In genomic region chr13:39557285-39557955, GRCh38 we compare ENCODE assay signal across 23 cellular contexts. TPM values are rescaled to one million over a fixed set of nuclear protein-coding genes. Genes with fewer than 3 reads are reported as not detected.
"Had no signal": no experiment of that assay in that cellular context is flagged by ENCODE, and none has a peak within 500 bp of the region (broad histone marks: within the 10 kb centered on the region; RNA-seq: fewer than 3 reads in every experiment).

No MANE protein-coding gene starts in this region.

- H3K4me3 ChIP-seq: body of pancreas, colonic mucosa, right atrium auricular region, tibial nerve had no signal

- H3K27me3 ChIP-seq: body of pancreas, colonic mucosa, right atrium auricular region, tibial nerve had no signal

- DNase-seq: activated CD4-positive, alpha-beta T cell treated with anti-CD3 and anti-CD28 coated beads for 36 hours; activated CD4-positive, alpha-beta T cell treated with anti-CD3 and anti-CD28 coated beads, Interleukin-2, amount 50 U/mL, for 4 hours; activated CD4-positive, CD25-positive, alpha-beta regulatory T cell; activated effector memory CD4-positive, alpha-beta T cell treated with Interleukin-2 at 50 U/mL for 16 hours; activated naive CD4-positive, alpha-beta T cell treated with Interleukin-2 at 50 U/mL for 16 hours; anterior cingulate cortex; body of pancreas; cerebellar nuclear complex; colonic mucosa; effector CD8-positive, alpha-beta T cell; glutamatergic neuron; mammary epithelial cell; naive thymus-derived CD4-positive, alpha-beta T cell; occipital lobe; stimulated activated CD4-positive, alpha-beta T cell treated with anti-CD3 and anti-CD28 coated beads, Interleukin-15, amount 100 ng/mL, for 24 hours; stimulated activated CD4-positive, alpha-beta T cell treated with anti-CD3 and anti-CD28 coated beads, Interleukin-2, amount 100 ng/mL, for 24 hours; stimulated activated naive CD4-positive, alpha-beta T cell treated with Interleukin-2 at 50 U/mL for 16 hours; T-helper 1 cell had no signal

- H3K36me3 Mint-ChIP-seq: naive thymus-derived CD4-positive, alpha-beta T cell had no signal

- H3K27ac ChIP-seq: body of pancreas, colonic mucosa, right atrium auricular region, tibial nerve had no signal

- H3K36me3 ChIP-seq: colonic mucosa, right atrium auricular region, tibial nerve had no signal

- H3K9me3 Mint-ChIP-seq: naive thymus-derived CD4-positive, alpha-beta T cell; T-helper 2 cell treated with Interferon-gamma antibody and Interleukin-4, amounts not matched to agents 5 μg/mL and 100 μg/mL, for 36 hours had no signal

- H3K9me3 ChIP-seq: body of pancreas, colonic mucosa, right atrium auricular region, tibial nerve had no signal

- H3K4me3 Mint-ChIP-seq: activated CD4-positive, alpha-beta T cell treated with anti-CD3 and anti-CD28 coated beads for 36 hours; activated naive CD8-positive, alpha-beta T cell; naive thymus-derived CD4-positive, alpha-beta T cell; neural crest cell; T-helper 2 cell treated with Interferon-gamma antibody and Interleukin-4, amounts not matched to agents 5 μg/mL and 100 μg/mL, for 36 hours had no signal

- H3K4me1 Mint-ChIP-seq: activated CD4-positive, alpha-beta T cell treated with anti-CD3 and anti-CD28 coated beads for 36 hours; naive thymus-derived CD4-positive, alpha-beta T cell had no signal

- H3K27ac Mint-ChIP-seq: activated CD4-positive, alpha-beta T cell treated with anti-CD3 and anti-CD28 coated beads for 36 hours; activated naive CD8-positive, alpha-beta T cell; naive thymus-derived CD4-positive, alpha-beta T cell; T-helper 2 cell treated with Interferon-gamma antibody and Interleukin-4, amounts not matched to agents 5 μg/mL and 100 μg/mL, for 36 hours had no signal

- ATAC-seq: activated CD4-positive, alpha-beta T cell treated with anti-CD3 and anti-CD28 coated beads for 36 hours; body of pancreas; naive thymus-derived CD4-positive, alpha-beta T cell had no signal

- H3K4me1 ChIP-seq: body of pancreas, colonic mucosa had no signal

RNA-seq across cellular contexts. Expression of gene LHFPL6, which starts 45.6 kb away (rescaled TPM):
- polyA plus RNA-seq: naive thymus-derived CD4-positive, alpha-beta T cell had no signal
